23 cellular contexts compared by ENCODE assay signal in genomic region chr5:54383225-54383624, GRCh38.
A peak's percentile ranks its signal among the peaks of the same experiment; 100 is the strongest.
DNase-seq lines count a peak whose midpoint lies in the region; TF ChIP-seq lines count a peak whose summit lies in the region.
"Had no signal": no experiment of that assay in that cellular context is flagged by ENCODE, and none has a peak within 500 bp of the region (broad histone marks: within the 10 kb centered on the region; RNA-seq: fewer than 3 reads in every experiment).

No MANE protein-coding gene starts in this region.

- H3K27ac Mint-ChIP-seq in glutamatergic neuron (ENCODE audit: unreplicated experiment) = peak overlapping the region; percentile 49
- H3K27ac Mint-ChIP-seq: CD4-positive, alpha-beta T cell; effector memory CD8-positive, alpha-beta T cell; H9 had no signal

- no peak for TF ChIP-seq POLR2A in prostate gland (IDR thresholded peaks at IDR 0.05)

- H3K4me2 ChIP-seq in mammary epithelial cell (ENCODE audit: insufficient read depth, low read depth, low read length) = no peak overlapping the region

- H3K4me1 Mint-ChIP-seq in glutamatergic neuron (ENCODE audit: low read depth, unreplicated experiment) = peaks cover 8% of the 10 kb centered on the region

- peak; percentile 40 for DNase-seq in AG08395 (ENCODE audit: low spot score)
- peak; percentile 32 for DNase-seq in HCEC 1CT
- peak; percentile 39 for DNase-seq in mammary epithelial cell
- DNase-seq in glutamatergic neuron = no peak
- DNase-seq in OCI-M1 (lab: John Stamatoyannopoulos, UW) = no peak
- no peak for DNase-seq in islet precursor cell
- no peak for DNase-seq in prostate gland (ENCODE audit: low spot score)
- no peak for DNase-seq in NCI-H526 (lab: John Stamatoyannopoulos, UW)
- DNase-seq: activated CD4-positive, alpha-beta T cell treated with anti-CD3 and anti-CD28 coated beads, Interleukin-2, amount 50 U/mL, for 1 hour; activated CD8-positive, alpha-beta memory T cell treated with anti-CD3 and anti-CD28 coated beads, Interleukin-2, amount 50 U/mL, for 4 hours; activated effector memory CD4-positive, alpha-beta T cell treated with Interleukin-2 at 50 U/mL for 16 hours; CD4-positive, alpha-beta T cell; cerebellar nuclear complex; DMS53; effector memory CD8-positive, alpha-beta T cell; H9; MG63; NCI-H1930; NCI-H345; stimulated activated CD4-positive, alpha-beta T cell treated with anti-CD3 and anti-CD28 coated beads, Interleukin-15, amount 100 ng/mL, for 24 hours; T-helper 1 cell; testis had no signal

- H4K20me1 ChIP-seq in mammary epithelial cell (ENCODE audit: insufficient read depth, low read length) = no peaks in the 10 kb centered on the region

- H3K27me3 Mint-ChIP-seq in glutamatergic neuron (ENCODE audit: unreplicated experiment) = no peaks in the 10 kb centered on the region

- no TSS peak for BruUV-seq in mammary epithelial cell (replicated peaks; lab: Mats Ljungman, UMichigan)

- dilution Hi-C loops in mammary epithelial cell (cut with HindIII; ENCODE audit: low sequenced_read_pairs) = no loop called here

- peaks cover 16% of the 10 kb centered on the region for H3K4me1 ChIP-seq in mammary epithelial cell (ENCODE audit: insufficient read depth, low read length)
- no peaks in the 10 kb centered on the region for H3K4me1 ChIP-seq in prostate gland (replicated peaks)

- 95% methylated on average over 1 of the region's 1 CpG for WGBS in mammary epithelial cell (ENCODE audit: low coverage, missing lambda C conversion rate)
- 67% methylated on average over 1 of the region's 1 CpG for WGBS in prostate gland

- no peaks in the 10 kb centered on the region for H3K36me3 Mint-ChIP-seq in glutamatergic neuron (ENCODE audit: unreplicated experiment)

- no peaks in the 10 kb centered on the region for H3K27me3 ChIP-seq in mammary epithelial cell (ENCODE audit: insufficient read depth, low read length)
- no peaks in the 10 kb centered on the region for H3K27me3 ChIP-seq in prostate gland (replicated peaks; ENCODE audit: insufficient read depth)
- H3K27me3 ChIP-seq: MG63, testis had no signal

- TF ChIP-seq CTCF in mammary epithelial cell (conservative IDR thresholded peaks at IDR 0.05 in 1 of 2, IDR thresholded peaks at IDR 0.05 in 1 of 2; ENCODE audit: extremely low read depth in 1 of 2, insufficient read depth in 1 of 2, low read depth in 1 of 2, low read length in 2 of 2) (no peak), glutamatergic neuron (IDR thresholded peaks at IDR 0.05; ENCODE audit: partially characterized antibody, unreplicated experiment) (no peak), prostate gland (IDR thresholded peaks at IDR 0.05) (no peak)

- H3K9ac ChIP-seq in mammary epithelial cell (ENCODE audit: insufficient read depth, low read length) = no peak overlapping the region

- in situ Hi-C loops in mammary epithelial cell (cut with MboI; ENCODE audit: low sequenced_read_pairs in 2 of 2) = no loop called here

- peaks cover 3% of the 10 kb centered on the region for H3K9me3 Mint-ChIP-seq in glutamatergic neuron (ENCODE audit: unreplicated experiment)
- H3K9me3 Mint-ChIP-seq: CD4-positive, alpha-beta T cell; effector memory CD8-positive, alpha-beta T cell had no signal

- H3K4me3 ChIP-seq in mammary epithelial cell (replicated peaks in 1 of 3; ENCODE audit: insufficient read depth in 1 of 3, low read depth in 2 of 3, low read length in 3 of 3) (no peak overlapping the region), prostate gland (no peak overlapping the region)
- H3K4me3 ChIP-seq: MG63, testis had no signal

- no peaks in the 10 kb centered on the region for H3K36me3 ChIP-seq in mammary epithelial cell (ENCODE audit: insufficient read depth, low read length)
- H3K36me3 ChIP-seq in prostate gland = no peaks in the 10 kb centered on the region
- H3K36me3 ChIP-seq: MG63 had no signal

- peak overlapping the region; percentile 25 for H2AFZ ChIP-seq in mammary epithelial cell (ENCODE audit: low read depth, low read length)

- H3K27ac ChIP-seq in mammary epithelial cell (ENCODE audit: insufficient read depth, low read depth, low read length) (no peak overlapping the region), prostate gland (no peak overlapping the region)
- H3K27ac ChIP-seq: RWPE1, testis had no signal

- intact Hi-C loops in mammary epithelial cell (cut with micrococcal nuclease) (loop anchor here (2.0 kb wide), 1 partner anchor 52 kb away; no protein-coding TSS in a partner anchor), prostate gland (cut with DNase I) (no loop called here)

- CTCF ChIA-PET in mammary epithelial cell (lab: Charles Lee; ENCODE audit: low non-redundant PET) = no interaction called here

- H3K4me3 Mint-ChIP-seq in glutamatergic neuron (ENCODE audit: unreplicated experiment) = no peak overlapping the region
- H3K4me3 Mint-ChIP-seq: CD4-positive, alpha-beta T cell; effector memory CD8-positive, alpha-beta T cell; H9 had no signal

- H3K9me3 ChIP-seq in mammary epithelial cell (replicated peaks; ENCODE audit: insufficient read depth, low read length) = no peaks in the 10 kb centered on the region
- H3K9me3 ChIP-seq in prostate gland = no peaks in the 10 kb centered on the region
- H3K9me3 ChIP-seq: MG63, testis had no signal

- no peaks in the 10 kb centered on the region for H3K79me2 ChIP-seq in mammary epithelial cell (ENCODE audit: insufficient read depth, low read length)

Comparison
In these comparisons a context has a peak if more than half of its experiments do, and no peak if none do; other contexts are left out.
1. DNase-seq: peak in AG08395 (single experiment), HCEC 1CT (single experiment) and mammary epithelial cell (single experiment); none in glutamatergic neuron (single experiment), OCI-M1 (single experiment), islet precursor cell (single experiment), prostate gland (single experiment) and NCI-H526 (0 of 2).